16 cellular contexts compared by ENCODE assay signal in the genomic region with DNA sequence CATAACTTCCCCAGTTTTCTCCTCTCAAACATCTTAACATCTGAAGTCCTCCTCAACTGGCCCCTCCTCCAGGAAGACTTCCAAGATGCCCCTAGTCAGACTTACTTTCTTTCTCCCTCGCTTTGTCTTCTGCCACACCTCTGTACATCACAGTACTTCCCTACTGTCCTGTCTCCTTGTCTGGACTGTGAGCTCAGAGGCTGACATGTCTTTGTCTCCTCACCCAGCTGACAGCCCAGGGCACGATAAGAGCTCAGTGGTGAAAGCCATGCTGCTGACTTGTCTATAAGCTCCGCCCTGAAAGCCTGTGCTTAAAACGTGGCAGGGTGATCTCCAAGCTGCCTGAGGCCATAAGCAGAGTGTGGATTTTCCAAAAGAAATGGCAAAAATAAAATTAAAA. TPM values are rescaled to one million over a fixed set of nuclear protein-coding genes. Genes with fewer than 3 reads are reported as not detected.
A peak's percentile ranks its signal among the peaks of the same experiment; 100 is the strongest.
DNase-seq lines count a peak whose midpoint lies in the region; TF ChIP-seq lines count a peak whose summit lies in the region.
"Had no signal": no experiment of that assay in that cellular context is flagged by ENCODE, and none has a peak within 500 bp of the region (broad histone marks: within the 10 kb centered on the region; RNA-seq: fewer than 3 reads in every experiment).

No MANE protein-coding gene starts in this region.

- H3K27me3 Mint-ChIP-seq in chondrocyte (ENCODE audit: low read depth) = no peaks in the 10 kb centered on the region
- H3K27me3 Mint-ChIP-seq: activated naive CD4-positive, alpha-beta T cell treated with anti-CD3 and anti-CD28 coated beads, Interleukin-2, amount 10 ng/mL, durations not matched to agents 7 days and 5 days; stimulated activated naive CD8-positive, alpha-beta T cell treated with anti-CD3 and anti-CD28 coated beads, Interleukin-15, amount 100 ng/mL, for 72 hours had no signal

- H3K27me3 ChIP-seq in AG04450 (ENCODE audit: control insufficient read depth, insufficient read depth, low read length) = no peaks in the 10 kb centered on the region
- H3K27me3 ChIP-seq: BLaER1 treated with 17β-estradiol and CSF1 and Interleukin-3, amounts not matched to agents 10 nM and 100 nM; esophagus muscularis mucosa had no signal

- H3K4me1 Mint-ChIP-seq in chondrocyte (ENCODE audit: low read depth) = peaks cover 31% of the 10 kb centered on the region
- H3K4me1 Mint-ChIP-seq: activated naive CD4-positive, alpha-beta T cell treated with anti-CD3 and anti-CD28 coated beads, Interleukin-2, amount 10 ng/mL, durations not matched to agents 7 days and 5 days; stimulated activated naive CD8-positive, alpha-beta T cell treated with anti-CD3 and anti-CD28 coated beads, Interleukin-15, amount 100 ng/mL, for 72 hours had no signal

- no peaks in the 10 kb centered on the region for H3K9me3 ChIP-seq in AG04450 (ENCODE audit: control insufficient read depth, insufficient read depth, low read length)
- H3K9me3 ChIP-seq: BLaER1 treated with 17β-estradiol and CSF1 and Interleukin-3, amounts not matched to agents 10 nM and 100 nM; esophagus muscularis mucosa had no signal

- H3K4me3 ChIP-seq in AG04450 (ENCODE audit: low read depth, low read length) = no peak overlapping the region
- H3K4me3 ChIP-seq: BLaER1 treated with 17β-estradiol and CSF1 and Interleukin-3, amounts not matched to agents 10 nM and 100 nM; esophagus muscularis mucosa; GM12878 had no signal

- peaks cover 2% of the 10 kb centered on the region for H3K36me3 Mint-ChIP-seq in chondrocyte (ENCODE audit: low read depth)
- H3K36me3 Mint-ChIP-seq: activated naive CD4-positive, alpha-beta T cell treated with anti-CD3 and anti-CD28 coated beads, Interleukin-2, amount 10 ng/mL, durations not matched to agents 7 days and 5 days had no signal

- DNase-seq in AG04450 (ENCODE audit: low read depth, low spot score) = peak; percentile 29
- DNase-seq in M059J (ENCODE audit: low read depth) = peak; percentile 85
- DNase-seq in chondrocyte (ENCODE audit: low spot score) = no peak
- DNase-seq in iris pigment epithelial cell (ENCODE audit: low read depth) = peak; percentile 92
- no peak for DNase-seq in NCI-H524 treated with DMSO at 0.1 percent for 48 hours (lab: John Stamatoyannopoulos, UW)
- no peak for DNase-seq in RPMI8226
- DNase-seq in NCI-H2107 (lab: John Stamatoyannopoulos, UW) = no peak
- DNase-seq in NCI-H187 (lab: John Stamatoyannopoulos, UW) = no peak
- DNase-seq: activated CD4-positive, CD25-positive, alpha-beta regulatory T cell; activated naive CD4-positive, alpha-beta T cell treated with anti-CD3 and anti-CD28 coated beads, Interleukin-2, amount 10 ng/mL, durations not matched to agents 7 days and 5 days; NK-92 treated with Interleukin-12 subunit alpha and Interleukin-12 subunit beta, amount 100 ng/mL, for 24 hours; stimulated activated naive CD8-positive, alpha-beta T cell treated with anti-CD3 and anti-CD28 coated beads, Interleukin-15, amount 100 ng/mL, for 72 hours had no signal

- TF ChIP-seq CTCF in AG04450 (IDR thresholded peaks at IDR 0.05; ENCODE audit: low read depth, low read length) (no peak), chondrocyte (IDR thresholded peaks at IDR 0.05) (no peak)

- POLR2A ChIA-PET in AG04450 (lab: Yijun Ruan, JAX) = no interaction called here

- CTCF ChIA-PET in AG04450 (lab: Charles Lee) = interaction anchor here (0.5 to 1.7 kb wide), 4 partner anchors 23 to 244 kb away, joined by 4 to 11 read pairs (median 4); no protein-coding TSS in a partner anchor

- H3K27ac Mint-ChIP-seq in chondrocyte (ENCODE audit: unreplicated experiment) = peak overlapping the region; percentile 19
- H3K27ac Mint-ChIP-seq: activated naive CD4-positive, alpha-beta T cell treated with anti-CD3 and anti-CD28 coated beads, Interleukin-2, amount 10 ng/mL, durations not matched to agents 7 days and 5 days had no signal

- no peak overlapping the region for H3K27ac ChIP-seq in AG04450 (ENCODE audit: low read depth, low read length)
- H3K27ac ChIP-seq: BLaER1 treated with 17β-estradiol and CSF1 and Interleukin-3, amounts not matched to agents 10 nM and 100 nM; esophagus muscularis mucosa; KMS-11 had no signal

- no peak overlapping the region for H3K4me3 Mint-ChIP-seq in chondrocyte (ENCODE audit: unreplicated experiment)
- H3K4me3 Mint-ChIP-seq: activated naive CD4-positive, alpha-beta T cell treated with anti-CD3 and anti-CD28 coated beads, Interleukin-2, amount 10 ng/mL, durations not matched to agents 7 days and 5 days; stimulated activated naive CD8-positive, alpha-beta T cell treated with anti-CD3 and anti-CD28 coated beads, Interleukin-15, amount 100 ng/mL, for 72 hours had no signal

- no peaks in the 10 kb centered on the region for H3K9me3 Mint-ChIP-seq in chondrocyte (ENCODE audit: low read depth)
- H3K9me3 Mint-ChIP-seq: activated naive CD4-positive, alpha-beta T cell treated with anti-CD3 and anti-CD28 coated beads, Interleukin-2, amount 10 ng/mL, durations not matched to agents 7 days and 5 days; stimulated activated naive CD8-positive, alpha-beta T cell treated with anti-CD3 and anti-CD28 coated beads, Interleukin-15, amount 100 ng/mL, for 72 hours had no signal

RNA-seq across cellular contexts. Expression of gene SLC25A51, which starts 33.0 kb away (rescaled TPM):
- 27.7 and 29.9 TPM in 2 replicates for polyA plus RNA-seq in AG04450 (2011; rRNA removed)
- 87.6 and 89.6 TPM in 2 replicates for polyA minus RNA-seq in AG04450 (2011; rRNA and poly(A)+ RNA removed)
- 40.4 and 44.2 TPM in 2 replicates for total RNA-seq in M059J (2014; rRNA removed; shearing (Covaris generic))
- total RNA-seq in chondrocyte = 50.1 to 52.5 TPM (median 50.5 TPM) in 3 replicates

Comparison
In these comparisons a context has a peak if more than half of its experiments do, and no peak if none do; other contexts are left out.
1. DNase-seq: peak in AG04450 (single experiment), M059J (single experiment) and iris pigment epithelial cell (single experiment); none in chondrocyte (single experiment), NCI-H524 treated with DMSO at 0.1 percent for 48 hours (single experiment), RPMI8226 (single experiment), NCI-H2107 (single experiment) and NCI-H187 (0 of 2).